21 cellular contexts compared by ENCODE assay signal in the genomic region with DNA sequence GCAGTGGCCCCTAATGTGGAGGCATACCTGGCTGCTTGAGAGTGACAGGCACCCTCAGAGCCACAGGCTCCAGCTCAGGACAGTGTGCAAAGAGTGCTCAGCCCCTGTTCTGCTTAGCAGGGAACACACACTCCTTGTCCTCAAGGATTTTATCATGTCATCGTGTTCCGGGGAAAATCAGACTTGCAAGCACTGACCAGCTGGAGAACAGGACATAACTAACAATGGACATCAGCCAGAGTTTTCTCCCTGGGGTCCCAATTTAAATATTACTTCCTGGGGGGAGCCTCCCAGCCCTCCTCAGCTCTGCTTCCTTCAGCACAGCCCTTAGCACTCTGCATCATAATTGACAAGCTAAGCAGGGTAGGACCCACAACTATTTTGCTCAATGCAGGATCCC.
A peak's percentile ranks its signal among the peaks of the same experiment; 100 is the strongest.
DNase-seq lines count a peak whose midpoint lies in the region; ATAC-seq and TF ChIP-seq lines count a peak whose summit lies in the region.
"Had no signal": no experiment of that assay in that cellular context is flagged by ENCODE, and none has a peak within 500 bp of the region (broad histone marks: within the 10 kb centered on the region; RNA-seq: fewer than 3 reads in every experiment).

No MANE protein-coding gene starts in this region.

- WGBS in heart left ventricle, 4 donors: 12 to 56% (median 33%) methylated on average over 2 of the region's 2 CpGs
- WGBS in iPS DF 6.9 (ENCODE audit: insufficient coverage, insufficient read length): no CpG with 5 or more reads among the region's 2 CpGs

- H3K36me3 ChIP-seq in heart left ventricle (no peaks in the 10 kb centered on the region), iPS DF 6.9 (ENCODE audit: control insufficient read depth, insufficient read depth, low read length) (no peaks in the 10 kb centered on the region)

- DNase-seq in Right ventricle myocardium superior (no peak), cardiac septum (ENCODE audit: low spot score) (no peak), heart left ventricle (peak in 3 of 5 donors; percentile 28 to 36 (median 29)), iPS DF 6.9 (ENCODE audit: low read depth, low spot score) (peak; percentile 9), NCI-H2196 treated with DMSO at 0.1 percent for 48 hours (lab: John Stamatoyannopoulos, UW; ENCODE audit: unreplicated experiment) (no peak), midbrain (lab: John Stamatoyannopoulos, UW) (no peak)
- no peak for DNase-seq in stimulated activated CD4-positive, alpha-beta T cell treated with anti-CD3 and anti-CD28 coated beads, Interleukin-2, amount 100 ng/mL, for 24 hours
- DNase-seq: AML-193, EL, GF-D8, HCEC 1CT, KG1, NCI-H1105, NCI-H2081, NCI-H2171, NCI-H524 treated with DMSO at 0.1 percent for 48 hours, PC-3, SHP77 treated with DMSO at 0.1 percent for 48 hours, SK-N-SH had no signal

- H3K27me3 ChIP-seq in heart left ventricle (peaks cover 0 to 2% (median 0%) of the 10 kb centered on the region in 9 donors), iPS DF 6.9 (ENCODE audit: control insufficient read depth, insufficient read depth, low read length) (no peaks in the 10 kb centered on the region)

- H3K9me3 ChIP-seq in heart left ventricle (no peaks in the 10 kb centered on the region), iPS DF 6.9 (ENCODE audit: control insufficient read depth, insufficient read depth, low read length) (no peaks in the 10 kb centered on the region)
- H3K9me3 ChIP-seq: SK-N-SH had no signal

- no peak for TF ChIP-seq CTCF in heart left ventricle (IDR thresholded peaks at IDR 0.05)

- ATAC-seq in Right ventricle myocardium superior (ENCODE audit: poor library complexity) (peak; percentile 57), heart left ventricle (peak; percentile 18 to 66 (median 55)), GM18519 (IDR thresholded peaks at IDR 0.05; ENCODE audit: low FRiP score, unreplicated experiment) (no peak)
- ATAC-seq: PC-3 had no signal

- H3K27ac ChIP-seq in heart left ventricle (peak overlapping the region in 1 of 12 donors; percentile 3), iPS DF 6.9 (ENCODE audit: low read length) (no peak overlapping the region)
- H3K27ac ChIP-seq: HL-60 had no signal

- no peak for TF ChIP-seq POLR2A in heart left ventricle (IDR thresholded peaks at IDR 0.05)

- peaks cover 0 to 17% (median 7%) of the 10 kb centered on the region in 12 donors for H3K4me1 ChIP-seq in heart left ventricle
- peaks cover 8% of the 10 kb centered on the region for H3K4me1 ChIP-seq in iPS DF 6.9 (ENCODE audit: control insufficient read depth, insufficient read depth, low read length)

- H3K4me3 ChIP-seq in heart left ventricle: no peak overlapping the region
- H3K4me3 ChIP-seq in iPS DF 6.9 (ENCODE audit: low read length): no peak overlapping the region

- intact Hi-C loops in Right ventricle myocardium superior (cut with DNase I): no loop called here
- intact Hi-C loops in cardiac septum (cut with DNase I): no loop called here
- intact Hi-C loops in heart left ventricle (cut with DNase I): no loop called here

Comparison
In these comparisons a context has a peak if more than half of its experiments do, and no peak if none do; other contexts are left out.
1. DNase-seq: peak in heart left ventricle (3 of 5) and iPS DF 6.9 (single experiment); none in Right ventricle myocardium superior (single experiment), cardiac septum (single experiment), NCI-H2196 treated with DMSO at 0.1 percent for 48 hours (single experiment), stimulated activated CD4-positive, alpha-beta T cell treated with anti-CD3 and anti-CD28 coated beads, Interleukin-2, amount 100 ng/mL, for 24 hours (0 of 2) and midbrain (single experiment).